Comparison of ENCODE assay signal across 1 cellular context in the genomic region with DNA sequence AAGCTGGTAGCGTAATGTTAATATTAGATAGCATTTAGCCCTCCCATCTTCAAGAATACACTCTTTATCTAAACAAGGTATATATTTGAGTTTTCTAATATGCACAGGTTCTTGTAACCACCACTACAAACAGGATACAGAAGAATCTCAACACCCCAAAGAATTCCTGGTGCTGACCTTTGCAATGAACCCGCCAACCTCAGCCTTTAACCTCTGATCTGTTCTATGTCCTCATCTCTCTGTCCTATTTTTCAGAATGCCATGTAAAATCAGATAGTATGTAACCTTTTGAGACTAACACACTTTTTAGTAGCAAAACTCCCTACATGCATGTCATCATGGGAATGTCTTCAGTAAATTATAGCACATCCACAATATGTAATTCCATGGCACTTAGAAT.
TF ChIP-seq lines count a peak whose summit lies in the region.

No MANE protein-coding gene starts in this region.

TF ChIP-seq in GM23338, 12 proteins besides CTCF, POLR2A, EP300 and RAD21 (continued from another document):
- TF ChIP-seq, protein P1, sequence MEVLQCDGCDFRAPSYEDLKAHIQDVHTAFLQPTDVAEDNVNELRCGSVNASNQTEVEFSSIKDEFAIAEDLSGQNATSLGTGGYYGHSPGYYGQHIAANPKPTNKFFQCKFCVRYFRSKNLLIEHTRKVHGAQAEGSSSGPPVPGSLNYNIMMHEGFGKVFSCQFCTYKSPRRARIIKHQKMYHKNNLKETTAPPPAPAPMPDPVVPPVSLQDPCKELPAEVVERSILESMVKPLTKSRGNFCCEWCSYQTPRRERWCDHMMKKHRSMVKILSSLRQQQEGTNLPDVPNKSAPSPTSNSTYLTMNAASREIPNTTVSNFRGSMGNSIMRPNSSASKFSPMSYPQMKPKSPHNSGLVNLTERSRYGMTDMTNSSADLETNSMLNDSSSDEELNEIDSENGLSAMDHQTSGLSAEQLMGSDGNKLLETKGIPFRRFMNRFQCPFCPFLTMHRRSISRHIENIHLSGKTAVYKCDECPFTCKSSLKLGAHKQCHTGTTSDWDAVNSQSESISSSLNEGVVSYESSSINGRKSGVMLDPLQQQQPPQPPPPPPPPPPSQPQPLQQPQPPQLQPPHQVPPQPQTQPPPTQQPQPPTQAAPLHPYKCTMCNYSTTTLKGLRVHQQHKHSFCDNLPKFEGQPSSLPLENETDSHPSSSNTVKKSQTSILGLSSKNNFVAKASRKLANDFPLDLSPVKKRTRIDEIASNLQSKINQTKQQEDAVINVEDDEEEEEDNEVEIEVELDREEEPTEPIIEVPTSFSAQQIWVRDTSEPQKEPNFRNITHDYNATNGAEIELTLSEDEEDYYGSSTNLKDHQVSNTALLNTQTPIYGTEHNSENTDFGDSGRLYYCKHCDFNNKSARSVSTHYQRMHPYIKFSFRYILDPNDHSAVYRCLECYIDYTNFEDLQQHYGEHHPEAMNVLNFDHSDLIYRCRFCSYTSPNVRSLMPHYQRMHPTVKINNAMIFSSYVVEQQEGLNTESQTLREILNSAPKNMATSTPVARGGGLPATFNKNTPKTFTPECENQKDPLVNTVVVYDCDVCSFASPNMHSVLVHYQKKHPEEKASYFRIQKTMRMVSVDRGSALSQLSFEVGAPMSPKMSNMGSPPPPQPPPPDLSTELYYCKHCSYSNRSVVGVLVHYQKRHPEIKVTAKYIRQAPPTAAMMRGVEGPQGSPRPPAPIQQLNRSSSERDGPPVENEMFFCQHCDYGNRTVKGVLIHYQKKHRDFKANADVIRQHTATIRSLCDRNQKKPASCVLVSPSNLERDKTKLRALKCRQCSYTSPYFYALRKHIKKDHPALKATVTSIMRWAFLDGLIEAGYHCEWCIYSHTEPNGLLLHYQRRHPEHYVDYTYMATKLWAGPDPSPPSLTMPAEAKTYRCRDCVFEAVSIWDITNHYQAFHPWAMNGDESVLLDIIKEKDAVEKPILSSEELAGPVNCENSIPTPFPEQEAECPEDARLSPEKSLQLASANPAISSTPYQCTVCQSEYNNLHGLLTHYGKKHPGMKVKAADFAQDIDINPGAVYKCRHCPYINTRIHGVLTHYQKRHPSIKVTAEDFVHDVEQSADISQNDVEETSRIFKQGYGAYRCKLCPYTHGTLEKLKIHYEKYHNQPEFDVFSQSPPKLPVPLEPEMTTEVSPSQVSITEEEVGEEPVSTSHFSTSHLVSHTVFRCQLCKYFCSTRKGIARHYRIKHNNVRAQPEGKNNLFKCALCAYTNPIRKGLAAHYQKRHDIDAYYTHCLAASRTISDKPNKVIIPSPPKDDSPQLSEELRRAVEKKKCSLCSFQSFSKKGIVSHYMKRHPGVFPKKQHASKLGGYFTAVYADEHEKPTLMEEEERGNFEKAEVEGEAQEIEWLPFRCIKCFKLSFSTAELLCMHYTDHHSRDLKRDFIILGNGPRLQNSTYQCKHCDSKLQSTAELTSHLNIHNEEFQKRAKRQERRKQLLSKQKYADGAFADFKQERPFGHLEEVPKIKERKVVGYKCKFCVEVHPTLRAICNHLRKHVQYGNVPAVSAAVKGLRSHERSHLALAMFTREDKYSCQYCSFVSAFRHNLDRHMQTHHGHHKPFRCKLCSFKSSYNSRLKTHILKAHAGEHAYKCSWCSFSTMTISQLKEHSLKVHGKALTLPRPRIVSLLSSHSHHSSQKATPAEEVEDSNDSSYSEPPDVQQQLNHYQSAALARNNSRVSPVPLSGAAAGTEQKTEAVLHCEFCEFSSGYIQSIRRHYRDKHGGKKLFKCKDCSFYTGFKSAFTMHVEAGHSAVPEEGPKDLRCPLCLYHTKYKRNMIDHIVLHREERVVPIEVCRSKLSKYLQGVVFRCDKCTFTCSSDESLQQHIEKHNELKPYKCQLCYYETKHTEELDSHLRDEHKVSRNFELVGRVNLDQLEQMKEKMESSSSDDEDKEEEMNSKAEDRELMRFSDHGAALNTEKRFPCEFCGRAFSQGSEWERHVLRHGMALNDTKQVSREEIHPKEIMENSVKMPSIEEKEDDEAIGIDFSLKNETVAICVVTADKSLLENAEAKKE (CRISPR knock-in tag; IDR thresholded peaks at IDR 0.05), result no peak
- TF ChIP-seq STAT1 (IDR thresholded peaks at IDR 0.05; ENCODE audit: unreplicated experiment) (no peak), NANOG (IDR thresholded peaks at IDR 0.05; ENCODE audit: borderline replicate concordance) (no peak), JUNB (IDR thresholded peaks at IDR 0.05; ENCODE audit: unreplicated experiment) (no peak), POLR2AphosphoS5 (IDR thresholded peaks at IDR 0.05; ENCODE audit: low read depth) (no peak), EZH2 (IDR thresholded peaks at IDR 0.05; ENCODE audit: low read depth, unreplicated experiment) (no peak)
- TF ChIP-seq, protein P2, sequence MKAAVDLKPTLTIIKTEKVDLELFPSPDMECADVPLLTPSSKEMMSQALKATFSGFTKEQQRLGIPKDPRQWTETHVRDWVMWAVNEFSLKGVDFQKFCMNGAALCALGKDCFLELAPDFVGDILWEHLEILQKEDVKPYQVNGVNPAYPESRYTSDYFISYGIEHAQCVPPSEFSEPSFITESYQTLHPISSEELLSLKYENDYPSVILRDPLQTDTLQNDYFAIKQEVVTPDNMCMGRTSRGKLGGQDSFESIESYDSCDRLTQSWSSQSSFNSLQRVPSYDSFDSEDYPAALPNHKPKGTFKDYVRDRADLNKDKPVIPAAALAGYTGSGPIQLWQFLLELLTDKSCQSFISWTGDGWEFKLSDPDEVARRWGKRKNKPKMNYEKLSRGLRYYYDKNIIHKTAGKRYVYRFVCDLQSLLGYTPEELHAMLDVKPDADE (IDR thresholded peaks at IDR 0.05), result no peak
